Comparison of ENCODE assay signal across 17 cellular contexts in genomic region chr19:11100064-11100463, GRCh38. TPM values are rescaled to one million over a fixed set of nuclear protein-coding genes. Genes with fewer than 3 reads are reported as not detected.
DNase-seq lines count a peak whose midpoint lies in the region; ATAC-seq and TF ChIP-seq lines count a peak whose summit lies in the region.
"Had no signal": no experiment of that assay in that cellular context is flagged by ENCODE, and none has a peak within 500 bp of the region (broad histone marks: within the 10 kb centered on the region; RNA-seq: fewer than 3 reads in every experiment).

No MANE protein-coding gene starts in this region.

- peaks cover 100% of the 10 kb centered on the region for H3K36me3 Mint-ChIP-seq in activated T-helper 17 cell treated with anti-CD3 and anti-CD28 coated beads, Interleukin-2, amount 50 U/mL, for 72 hours (ENCODE audit: low read depth)

- no peak for DNase-seq in cardiac muscle cell (ENCODE audit: low read depth in 1 of 2, low spot score in 1 of 2)
- DNase-seq in Right ventricle myocardium inferior (ENCODE audit: missing footprints): no peak
- peak; percentile 32 to 40 for DNase-seq in lung microvascular endothelial cell (ENCODE audit: low read depth in 2 of 2)
- DNase-seq in stomach: no peak
- no peak for DNase-seq in activated effector memory CD4-positive, alpha-beta T cell treated with Interleukin-2 at 50 U/mL for 16 hours
- no peak for DNase-seq in stimulated activated CD4-positive, alpha-beta T cell treated with anti-CD3 and anti-CD28 coated beads, Interleukin-2, amount 100 ng/mL, for 24 hours
- DNase-seq in omental fat pad (ENCODE audit: low spot score): no peak
- DNase-seq: activated CD4-positive, alpha-beta T cell treated with anti-CD3 and anti-CD28 coated beads for 36 hours; activated T-cell treated with anti-CD3 and anti-CD28 coated beads, Interleukin-2, amount 50 U/mL, for 4 hours; DND-41; left cardiac atrium; NCI-H2029 treated with DMSO at 0.1 percent for 48 hours had no signal

- H3K27ac ChIP-seq in cardiac muscle cell (peak overlapping the region; percentile 3), stomach (peak overlapping the region in 4 of 5 donors; percentile 11 to 31 (median 24))
- H3K27ac ChIP-seq: esophagus muscularis mucosa, neutrophil had no signal

- TF ChIP-seq CTCF in cardiac muscle cell (IDR thresholded peaks at IDR 0.05; ENCODE audit: low read depth, low read length) (no peak), stomach (IDR thresholded peaks at IDR 0.05) (no peak), omental fat pad (IDR thresholded peaks at IDR 0.05) (no peak)

- intact Hi-C loops in Right ventricle myocardium inferior (cut with DNase I) (no loop called here), stomach (cut with DNase I; ENCODE audit: low total_unique reads) (no loop called here)

- H3K4me3 ChIP-seq in cardiac muscle cell (no peak overlapping the region), stomach (no peak overlapping the region)
- H3K4me3 ChIP-seq: esophagus muscularis mucosa, thoracic aorta had no signal

- H3K4me3 Mint-ChIP-seq in activated T-helper 17 cell treated with anti-CD3 and anti-CD28 coated beads, Interleukin-2, amount 50 U/mL, for 72 hours: no peak overlapping the region
- H3K4me3 Mint-ChIP-seq: activated CD4-positive, alpha-beta T cell treated with anti-CD3 and anti-CD28 coated beads for 36 hours; activated T-cell treated with anti-CD3 and anti-CD28 coated beads, Interleukin-2, amount 50 U/mL, for 4 hours had no signal

- H3K4me1 Mint-ChIP-seq in activated T-helper 17 cell treated with anti-CD3 and anti-CD28 coated beads, Interleukin-2, amount 50 U/mL, for 72 hours: peaks cover 8% of the 10 kb centered on the region

- no peaks in the 10 kb centered on the region for H3K4me1 ChIP-seq in cardiac muscle cell (ENCODE audit: low read depth)
- H3K4me1 ChIP-seq in stomach: peaks cover 13 to 68% (median 18%) of the 10 kb centered on the region in 4 donors

- WGBS in stomach, 5 donors: 74 to 83% (median 81%) methylated on average over 13 of the region's 13 CpGs

- H3K27me3 ChIP-seq in cardiac muscle cell: no peaks in the 10 kb centered on the region
- no peaks in the 10 kb centered on the region for H3K27me3 ChIP-seq in stomach
- H3K27me3 ChIP-seq: esophagus muscularis mucosa, neutrophil had no signal

- TF ChIP-seq EP300 in stomach (IDR thresholded peaks at IDR 0.05): no peak

- H3K27ac Mint-ChIP-seq in activated T-helper 17 cell treated with anti-CD3 and anti-CD28 coated beads, Interleukin-2, amount 50 U/mL, for 72 hours: peak overlapping the region; percentile 84
- H3K27ac Mint-ChIP-seq: activated CD4-positive, alpha-beta T cell treated with anti-CD3 and anti-CD28 coated beads for 36 hours had no signal

- ATAC-seq in Right ventricle myocardium inferior (no peak), omental fat pad (ENCODE audit: low FRiP score) (no peak)
- ATAC-seq in activated T-helper 17 cell treated with anti-CD3 and anti-CD28 coated beads, Interleukin-2, amount 50 U/mL, for 72 hours (replicated peaks): no peak
- ATAC-seq: activated CD4-positive, alpha-beta T cell treated with anti-CD3 and anti-CD28 coated beads for 36 hours; activated T-cell treated with anti-CD3 and anti-CD28 coated beads, Interleukin-2, amount 50 U/mL, for 4 hours; left cardiac atrium; SK-N-SH treated with all-trans-retinoic acid at 6 μM for 48 hours had no signal

- no peaks in the 10 kb centered on the region for H3K27me3 Mint-ChIP-seq in activated T-helper 17 cell treated with anti-CD3 and anti-CD28 coated beads, Interleukin-2, amount 50 U/mL, for 72 hours
- H3K27me3 Mint-ChIP-seq: activated CD4-positive, alpha-beta T cell treated with anti-CD3 and anti-CD28 coated beads for 36 hours had no signal

- no peak for TF ChIP-seq POLR2A in stomach (IDR thresholded peaks at IDR 0.05)

- H3K9me3 Mint-ChIP-seq in activated T-helper 17 cell treated with anti-CD3 and anti-CD28 coated beads, Interleukin-2, amount 50 U/mL, for 72 hours: peaks cover 5% of the 10 kb centered on the region

- H3K36me3 ChIP-seq in cardiac muscle cell (peaks cover 58% of the 10 kb centered on the region), stomach (peaks cover 31 to 83% (median 54%) of the 10 kb centered on the region in 4 donors)
- H3K36me3 ChIP-seq: neutrophil had no signal

- no peaks in the 10 kb centered on the region for H3K9me3 ChIP-seq in cardiac muscle cell (ENCODE audit: low read depth)
- H3K9me3 ChIP-seq in stomach: no peaks in the 10 kb centered on the region
- H3K9me3 ChIP-seq: esophagus muscularis mucosa, neutrophil, thoracic aorta had no signal

RNA-seq across cellular contexts. Expression of gene LDLR, which starts 10.8 kb away (rescaled TPM):
- total RNA-seq in cardiac muscle cell (98.6 and 120 TPM in 2 replicates), Right ventricle myocardium inferior (12.8 TPM), lung microvascular endothelial cell (47.9 and 81.5 TPM in 2 replicates), stomach (100 to 1,000 TPM in 4 of 5 donors, 10 to 100 TPM in 1; 45.5 to 626 (median 149) TPM), omental fat pad (100 to 1,000 TPM in 2 of 4 donors, 10 to 100 TPM in 2; 21.2 to 397 (median 114) TPM)
- polyA plus RNA-seq in cardiac muscle cell (57.8 and 107 TPM in 2 replicates), stomach (10 to 100 TPM; 23.2 to 36.4 (median 27.6) TPM)
- 10 to 100 TPM; 63.8 to 83.5 TPM for total RNA-seq in activated T-helper 17 cell treated with anti-CD3 and anti-CD28 coated beads, Interleukin-2, amount 50 U/mL, for 72 hours

RNA-seq across cellular contexts. Expression of gene SPC24, which starts 55.5 kb away (rescaled TPM):
- total RNA-seq in cardiac muscle cell (15.8 and 127 TPM in 2 replicates), Right ventricle myocardium inferior (8.6 TPM), lung microvascular endothelial cell (14.3 and 35.7 TPM in 2 replicates), stomach (10 to 100 TPM in 3 of 5 donors, not detected in 2; 11.9 to 20.4 (median 18.7) TPM), omental fat pad (1 to 10 TPM; 1.2 to 2.8 (median 1.5) TPM)
- polyA plus RNA-seq in cardiac muscle cell (7.1 and 25.8 TPM in 2 replicates), stomach (1 to 10 TPM; 3.7 to 6.5 (median 5.0) TPM)
- total RNA-seq in activated T-helper 17 cell treated with anti-CD3 and anti-CD28 coated beads, Interleukin-2, amount 50 U/mL, for 72 hours: 10 to 100 TPM; 44.3 to 53.9 TPM

Comparison
In these comparisons a context has a peak if more than half of its experiments do, and no peak if none do; other contexts are left out.
1. DNase-seq: peak in lung microvascular endothelial cell (2 of 2); none in cardiac muscle cell (0 of 2), Right ventricle myocardium inferior (single experiment), stomach (single experiment), activated effector memory CD4-positive, alpha-beta T cell treated with Interleukin-2 at 50 U/mL for 16 hours (single experiment), stimulated activated CD4-positive, alpha-beta T cell treated with anti-CD3 and anti-CD28 coated beads, Interleukin-2, amount 100 ng/mL, for 24 hours (0 of 2) and omental fat pad (single experiment).